In genomic region chr18:23515911-23516546, GRCh38 we compare ENCODE assay signal across 9 cellular contexts. TPM values are rescaled to one million over a fixed set of nuclear protein-coding genes. Genes with fewer than 3 reads are reported as not detected.
DNase-seq lines count a peak whose midpoint lies in the region; ATAC-seq, FAIRE-seq and TF ChIP-seq lines count a peak whose summit lies in the region.
"Had no signal": no experiment of that assay in that cellular context is flagged by ENCODE, and none has a peak within 500 bp of the region (broad histone marks: within the 10 kb centered on the region; RNA-seq: fewer than 3 reads in every experiment).

No MANE protein-coding gene starts in this region.

- TF ChIP-seq CTCF in KMS-11 (conservative IDR thresholded peaks at IDR 0.05; ENCODE audit: low read depth, low read length) (peak; percentile 94), neural progenitor cell (IDR thresholded peaks at IDR 0.05) (peak; percentile 94)

- FAIRE-seq in RCC 7860 (lab: Jason Lieb, UNC): no peak
- FAIRE-seq: colon had no signal

- H3K79me2 ChIP-seq in KMS-11 (ENCODE audit: insufficient read depth, low read depth) (no peaks in the 10 kb centered on the region), neural progenitor cell (ENCODE audit: low read depth) (no peaks in the 10 kb centered on the region)

- H3K27ac ChIP-seq in KMS-11 (no peak overlapping the region), neural progenitor cell (no peak overlapping the region), substantia nigra (ENCODE audit: low read depth, low read length, poor library complexity, severe bottlenecking) (peak overlapping the region; percentile 55)

- no peaks in the 10 kb centered on the region for H3K9me3 Mint-ChIP-seq in neural progenitor cell

- H3K9me3 ChIP-seq in neural progenitor cell (ENCODE audit: low read depth): no peaks in the 10 kb centered on the region

- H3K27me3 Mint-ChIP-seq in neural progenitor cell (ENCODE audit: insufficient read depth, low read depth): peaks cover 7% of the 10 kb centered on the region

- H3K4me2 ChIP-seq in KMS-11: no peak overlapping the region
- H3K4me2 ChIP-seq in neural progenitor cell: no peak overlapping the region

- no peak overlapping the region for H2AFZ ChIP-seq in KMS-11 (ENCODE audit: low read depth)
- no peak overlapping the region for H2AFZ ChIP-seq in neural progenitor cell (replicated peaks)

- H3K27ac Mint-ChIP-seq in neural progenitor cell: no peak overlapping the region

- H3K4me3 Mint-ChIP-seq in neural progenitor cell: no peak overlapping the region

- H3K36me3 ChIP-seq in KMS-11 (ENCODE audit: insufficient read depth) (peaks cover 9% of the 10 kb centered on the region; the same call in 1 of the 2 replicates), neural progenitor cell (peaks cover 5% of the 10 kb centered on the region)

- no peak overlapping the region for H3K4me3 ChIP-seq in KMS-11 (IDR thresholded peaks at IDR 0.05; ENCODE audit: insufficient read depth, low read depth, low read length)
- H3K4me3 ChIP-seq in neural progenitor cell: no peak overlapping the region

- H3K9ac ChIP-seq in KMS-11 (no peak overlapping the region), neural progenitor cell (no peak overlapping the region)

- H3F3A ChIP-seq in neural progenitor cell (ENCODE audit: low read depth): peaks cover 11% of the 10 kb centered on the region

- H3K36me3 Mint-ChIP-seq in neural progenitor cell: peaks cover 19% of the 10 kb centered on the region

- H3K4me1 ChIP-seq in KMS-11 (ENCODE audit: low read depth, poor library complexity, severe bottlenecking) (peaks cover 15% of the 10 kb centered on the region), neural progenitor cell (no peaks in the 10 kb centered on the region)

- H3K27me3 ChIP-seq in KMS-11 (ENCODE audit: insufficient read depth, low read depth) (no peaks in the 10 kb centered on the region), neural progenitor cell (no peaks in the 10 kb centered on the region)

- ATAC-seq in GM21528 (IDR thresholded peaks at IDR 0.05; ENCODE audit: low FRiP score, unreplicated experiment): peak; percentile 73

- no peaks in the 10 kb centered on the region for H3K4me1 Mint-ChIP-seq in neural progenitor cell

- DNase-seq in DMS 273 treated with DMSO at 0.1 percent for 48 hours (lab: John Stamatoyannopoulos, UW) (peak; percentile 20), RCC 7860 (ENCODE audit: low spot score) (peak; percentile 65), activated T-helper 1 cell treated with Interleukin-2 at 50 U/mL for 16 hours (ENCODE audit: low read depth) (peak; percentile 53), fibroblast of peridontal ligament (ENCODE audit: extremely low read depth) (peak; percentile 80), neural progenitor cell (ENCODE audit: low spot score) (peak; percentile 87), substantia nigra (lab: John Stamatoyannopoulos, UW) (peak in 48 of 49 donors; percentile 10 to 88 (median 69))

- H4K20me1 ChIP-seq in KMS-11 (ENCODE audit: insufficient read depth): no peaks in the 10 kb centered on the region
- H4K20me1 ChIP-seq in neural progenitor cell (ENCODE audit: low read depth): no peaks in the 10 kb centered on the region

RNA-seq across cellular contexts. Expression of gene RMC1, which starts 12.7 kb away (rescaled TPM):
- total RNA-seq in neural progenitor cell (ENCODE audit: low replicate concordance): 20.8 and 31.6 TPM in 2 replicates

Comparison
In these comparisons a context has a peak if more than half of its experiments do, and no peak if none do; other contexts are left out.
1. DNase-seq: peak in every context shown above with its lines; median percentile 87 in neural progenitor cell; 80 in fibroblast of peridontal ligament; 69 in substantia nigra; 65 in RCC 7860; 53 in activated T-helper 1 cell treated with Interleukin-2 at 50 U/mL for 16 hours; 20 in DMS 273 treated with DMSO at 0.1 percent for 48 hours.